ENCODE assay signal across 17 cellular contexts in the genomic region with DNA sequence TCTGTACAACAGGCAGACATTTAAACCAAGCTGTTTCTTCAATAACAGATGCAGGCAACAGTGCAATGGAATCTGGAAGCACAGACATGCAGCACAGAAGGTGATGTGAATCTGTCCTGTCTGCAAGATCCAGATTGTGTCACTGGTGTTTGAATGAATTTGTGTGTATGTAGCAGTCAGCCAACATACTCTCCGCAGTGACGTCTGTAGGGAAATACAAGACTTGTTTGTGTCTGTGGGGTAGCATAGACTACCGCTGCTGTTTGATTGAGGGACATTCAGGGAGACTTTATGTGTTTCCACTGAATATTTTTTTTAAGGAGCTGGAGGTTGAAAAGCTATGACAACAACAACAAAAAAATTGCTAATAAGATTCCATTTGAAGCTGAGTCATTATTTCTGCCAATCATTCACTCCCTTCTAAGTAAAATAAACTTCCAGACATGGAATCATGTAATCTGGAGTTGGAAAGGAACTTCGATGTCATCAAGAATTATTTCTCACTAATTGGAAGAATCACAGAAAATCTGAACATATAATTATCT.
"Had no signal": no experiment of that assay in that cellular context is flagged by ENCODE, and none has a peak within 500 bp of the region (broad histone marks: within the 10 kb centered on the region; RNA-seq: fewer than 3 reads in every experiment).

No MANE protein-coding gene starts in this region.

- DNase-seq: activated CD4-positive, alpha-beta T cell treated with anti-CD3 and anti-CD28 coated beads, Interleukin-2, amount 50 U/mL, for 4 hours; activated naive CD4-positive, alpha-beta T cell treated with Interleukin-2 at 50 U/mL for 16 hours; activated naive CD8-positive, alpha-beta T cell treated with anti-CD3 and anti-CD28 coated beads, Interleukin-2, amount 50 U/mL, for 24 hours; activated T-cell treated with anti-CD3 and anti-CD28 coated beads for 4 hours; caudate nucleus; kidney; spleen; stimulated activated naive CD8-positive, alpha-beta T cell treated with anti-CD3 and anti-CD28 coated beads, Interleukin-15, amount 100 ng/mL, for 72 hours; T-helper 9 cell; testis; upper lobe of right lung had no signal

- H3K4me2 ChIP-seq: hepatocyte had no signal

- H3K79me2 ChIP-seq: hepatocyte had no signal

- ATAC-seq: activated CD4-positive, CD25-positive, alpha-beta regulatory T cell treated with anti-CD3 and anti-CD28 coated beads, Interleukin-2, amount 50 U/mL, for 24 hours; activated naive CD8-positive, alpha-beta T cell treated with anti-CD3 and anti-CD28 coated beads, Interleukin-2, amount 50 U/mL, for 24 hours; sciatic nerve; stimulated activated naive CD8-positive, alpha-beta T cell treated with anti-CD3 and anti-CD28 coated beads, Interleukin-15, amount 100 ng/mL, for 72 hours; upper lobe of right lung had no signal

- H3K4me3 ChIP-seq: ascending aorta, coronary artery, esophagus muscularis mucosa, hepatocyte, spleen, testis, upper lobe of right lung had no signal

- H3K4me1 ChIP-seq: ascending aorta, esophagus muscularis mucosa, spleen, testis, upper lobe of right lung had no signal

- H3K27ac ChIP-seq: ascending aorta, coronary artery, esophagus muscularis mucosa, hepatocyte, spleen, testis, upper lobe of right lung had no signal

- H3K36me3 ChIP-seq: ascending aorta, esophagus muscularis mucosa, spleen, upper lobe of right lung had no signal

- H2AFZ ChIP-seq: hepatocyte had no signal

- FAIRE-seq: kidney had no signal

- H3K27me3 ChIP-seq: ascending aorta, esophagus muscularis mucosa, hepatocyte, spleen, testis, upper lobe of right lung had no signal

- H3K9me3 ChIP-seq: ascending aorta, esophagus muscularis mucosa, spleen, testis, upper lobe of right lung had no signal
